Comparison of ENCODE assay signal across 8 cellular contexts in the genomic region with DNA sequence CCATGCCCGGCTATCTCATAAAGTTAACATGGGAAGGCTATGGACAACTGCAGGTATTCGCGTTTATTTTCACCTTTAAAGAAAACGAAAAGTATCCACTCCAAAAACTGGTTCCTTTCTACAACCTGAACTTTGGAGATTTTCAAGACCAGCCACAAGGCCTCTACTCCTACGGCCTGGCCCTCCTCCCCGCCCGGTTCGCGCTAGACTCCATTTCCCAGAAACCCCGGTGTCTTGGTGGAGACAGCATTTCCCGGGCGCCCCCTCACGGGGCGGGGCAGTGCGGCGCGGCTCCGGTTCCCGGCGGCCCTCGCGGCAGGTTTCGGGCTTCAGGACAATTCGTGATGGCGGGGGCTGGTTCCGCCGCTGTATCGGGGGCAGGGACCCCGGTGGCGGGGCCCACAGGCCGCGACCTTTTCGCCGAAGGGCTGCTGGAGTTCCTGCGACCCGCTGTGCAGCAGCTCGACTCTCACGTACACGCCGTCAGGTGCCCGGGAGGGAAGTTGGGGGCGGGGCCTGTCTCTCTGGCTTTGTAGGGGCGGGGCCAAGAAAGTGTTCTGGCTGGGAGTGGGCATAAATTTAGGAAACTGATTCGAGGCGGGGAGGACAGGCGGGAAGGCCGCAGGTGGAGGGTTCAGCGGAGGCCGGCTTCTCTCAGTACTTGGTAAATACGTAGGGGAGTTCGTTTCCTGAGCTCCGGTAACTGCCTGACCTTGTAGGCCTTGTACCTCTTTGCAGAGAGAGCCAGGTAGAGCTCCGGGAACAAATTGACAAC. TPM values are rescaled to one million over a fixed set of nuclear protein-coding genes. Genes with fewer than 3 reads are reported as not detected.
DNase-seq lines count a peak whose midpoint lies in the region; ATAC-seq and TF ChIP-seq lines count a peak whose summit lies in the region.

A gene with protein sequence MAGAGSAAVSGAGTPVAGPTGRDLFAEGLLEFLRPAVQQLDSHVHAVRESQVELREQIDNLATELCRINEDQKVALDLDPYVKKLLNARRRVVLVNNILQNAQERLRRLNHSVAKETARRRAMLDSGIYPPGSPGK (plus strand): TSS at position 304 of the 775 bp plus-strand sequence. CDS start 41 bp downstream, at position 345.

- POLR2A ChIA-PET in IMR-90 (lab: Charles Lee; ENCODE audit: unreplicated experiment) (no interaction called here), PC-3 (lab: Charles Lee; ENCODE audit: unreplicated experiment) (interaction anchor here (0.6 to 0.7 kb wide), 2 partner anchors 20 to 69 kb away, joined by 3 to 8 read pairs; partner anchors contain the start of gene INTS3)

- H3F3A ChIP-seq in PC-3 (ENCODE audit: low read length, unreplicated experiment), result peaks cover 15% of the 10 kb centered on the region

- H4K8ac ChIP-seq in IMR-90 (ENCODE audit: low read depth in 2 of 2, low read length in 2 of 2), result peak within 1 kb of the TSS; percentile 79 to 94

- CTCF ChIA-PET in IMR-90 (lab: Yijun Ruan, JAX), result interaction anchor here (0.7 to 1.5 kb wide), 3 partner anchors 25 to 126 kb away, joined by 3 to 4 read pairs (median 3); partner anchors contain the start of gene CHTOP
- CTCF ChIA-PET in PC-3 (lab: Charles Lee), result no interaction called here

- H2BK20ac ChIP-seq in IMR-90 (ENCODE audit: low read depth, low read length), result no peak within 1 kb of the TSS

- WGBS in IMR-90 (ENCODE audit: extremely low coverage in 2 of 2, insufficient read length in 1 of 2), 2 experiments, result 0% methylated on average over 22 of the region's 53 CpGs; no CpG with 5 or more reads in 1 of the 2 experiments

- peak within 1 kb of the TSS; percentile 94 for H3K4me3 ChIP-seq in IMR-90 (ENCODE audit: insufficient read depth, low read depth, low read length)
- peak within 1 kb of the TSS; percentile 89 for H3K4me3 ChIP-seq in PC-3 (ENCODE audit: low read length)
- peak within 1 kb of the TSS; percentile 79 for H3K4me3 ChIP-seq in epithelial cell of esophagus (ENCODE audit: low read length)

- H2AK5ac ChIP-seq in IMR-90 (ENCODE audit: low read depth, low read length), result peak within 1 kb of the TSS; percentile 75; the same call in 1 of the 2 replicates

- H3K4me1 ChIP-seq in IMR-90 (ENCODE audit: control insufficient read depth, insufficient read depth, low read length) (peaks cover 1% of the 10 kb centered on the region), PC-3 (ENCODE audit: insufficient read depth, low read length) (peaks cover 14% of the 10 kb centered on the region; the same call in 1 of the 2 replicates)

- peak within 1 kb of the TSS; percentile 73 for H2BK120ac ChIP-seq in IMR-90 (ENCODE audit: low read depth, low read length)

- H3K9me2 ChIP-seq in PC-3 (replicated peaks; ENCODE audit: low read length), result no peaks in the 10 kb centered on the region

- peak; percentile 78 for ATAC-seq in GM21528 (IDR thresholded peaks at IDR 0.05; ENCODE audit: low FRiP score, unreplicated experiment)
- ATAC-seq in IMR-90 (ENCODE audit: low read depth), result peak; percentile 99
- ATAC-seq in PC-3, result peak; percentile 93

- H4K5ac ChIP-seq in IMR-90 (ENCODE audit: low read depth, low read length), result peak within 1 kb of the TSS; percentile 92

- peak within 1 kb of the TSS; percentile 50 for H2AK9ac ChIP-seq in IMR-90 (replicated peaks; ENCODE audit: low read depth, low read length, poor library complexity)

- no peaks in the 10 kb centered on the region for H3K27me3 ChIP-seq in IMR-90 (ENCODE audit: control insufficient read depth, insufficient read depth, low read length)
- no peaks in the 10 kb centered on the region for H3K27me3 ChIP-seq in PC-3 (ENCODE audit: low read length)

- TSS peak; percentile 64 for BruUV-seq in IMR-90 (replicated peaks; lab: Mats Ljungman, UMichigan)
- BruUV-seq in PC-3 (replicated peaks; lab: Mats Ljungman, UMichigan), result TSS peak; percentile 75

- peak within 1 kb of the TSS; percentile 74 for H3K4ac ChIP-seq in IMR-90 (ENCODE audit: low read depth, low read length)

- in situ Hi-C loops in IMR-90 (cut with MboI; ENCODE audit: low sequenced_read_pairs), result no loop called here

- H3K9me3 ChIP-seq in IMR-90 (ENCODE audit: control insufficient read depth, insufficient read depth, low read length), result no peaks in the 10 kb centered on the region
- H3K9me3 ChIP-seq in PC-3 (ENCODE audit: low read length), result no peaks in the 10 kb centered on the region

- DNase-seq in DMS114 treated with DMSO at 0.1 percent for 48 hours (lab: John Stamatoyannopoulos, UW; ENCODE audit: unreplicated experiment), result peak; percentile 93
- peak; percentile 80 for DNase-seq in IMR-90
- DNase-seq in PC-3, result peak; percentile 92
- DNase-seq in activated T-cell treated with anti-CD3 and anti-CD28 coated beads for 4 hours, result peak; percentile 87
- DNase-seq in epithelial cell of esophagus (ENCODE audit: low read depth), result peak; percentile 85
- DNase-seq in mucosa of gallbladder (ENCODE audit: low spot score), result peak; percentile 90
- peak; percentile 72 to 82 for DNase-seq in stimulated activated CD8-positive, alpha-beta memory T cell treated with anti-CD3 and anti-CD28 coated beads, Interleukin-4, amount 100 ng/mL, for 4 hours (ENCODE audit: low read depth in 2 of 2, low spot score in 1 of 2)

- H3K56ac ChIP-seq in IMR-90 (ENCODE audit: extremely low read depth, insufficient read depth, low read length), result peak within 1 kb of the TSS; percentile 56

- TF ChIP-seq POLR2A in IMR-90 (IDR thresholded peaks at IDR 0.05; ENCODE audit: low read depth, low read length), result peak; percentile 42; the same call in 1 of the 2 replicates

- no peak for TF ChIP-seq RAD21 in IMR-90 (IDR thresholded peaks at IDR 0.05; ENCODE audit: low read length)

- peak; percentile 28; the same call in 1 of the 2 replicates for TF ChIP-seq CTCF in IMR-90 (conservative IDR thresholded peaks at IDR 0.05; ENCODE audit: low read depth, low read length)
- TF ChIP-seq CTCF in PC-3 (conservative IDR thresholded peaks at IDR 0.05; ENCODE audit: low read depth, low read length), result no peak; the same call in 1 of the 2 replicates
- TF ChIP-seq CTCF in epithelial cell of esophagus (IDR thresholded peaks at IDR 0.05; ENCODE audit: insufficient read depth, low read depth, low read length, missing control alignments), result peak; percentile 6

- H4K91ac ChIP-seq in IMR-90 (ENCODE audit: insufficient read depth, low read depth, low read length), result peak within 1 kb of the TSS; percentile 63; the same call in 1 of the 2 replicates

- H4K20me1 ChIP-seq in IMR-90 (ENCODE audit: insufficient read depth, low read length) (no peaks in the 10 kb centered on the region), PC-3 (ENCODE audit: low read length) (no peaks in the 10 kb centered on the region)

- H3K18ac ChIP-seq in IMR-90 (ENCODE audit: low read depth, low read length), result no peak within 1 kb of the TSS

- peak within 1 kb of the TSS; percentile 77 for H3K14ac ChIP-seq in IMR-90 (replicated peaks; ENCODE audit: low read depth, low read length)

- H2AFZ ChIP-seq in IMR-90 (replicated peaks; ENCODE audit: low read length, poor library complexity) (peak within 1 kb of the TSS; percentile 96), PC-3 (ENCODE audit: low read length) (peak within 1 kb of the TSS; percentile 91)

- H2BK5ac ChIP-seq in IMR-90 (ENCODE audit: low read depth, low read length, poor library complexity, severe bottlenecking), result peak within 1 kb of the TSS; percentile 89

- H3K36me3 ChIP-seq in IMR-90 (ENCODE audit: control insufficient read depth, insufficient read depth, low read length) (peaks cover 25% of the 10 kb centered on the region), PC-3 (ENCODE audit: low read depth, low read length) (peaks cover 28% of the 10 kb centered on the region)

- H3K4me2 ChIP-seq in IMR-90 (ENCODE audit: low read depth, low read length) (peak within 1 kb of the TSS; percentile 83), PC-3 (ENCODE audit: low read length) (peak within 1 kb of the TSS; percentile 96)

- H3K9ac ChIP-seq in IMR-90 (ENCODE audit: low read depth, low read length), result peak within 1 kb of the TSS; percentile 85
- peak within 1 kb of the TSS; percentile 90 for H3K9ac ChIP-seq in PC-3 (ENCODE audit: low read length)

- peak within 1 kb of the TSS; percentile 41 for H3K23ac ChIP-seq in IMR-90 (ENCODE audit: low read depth, low read length)

- H2BK15ac ChIP-seq in IMR-90 (ENCODE audit: low read depth, low read length), result no peak within 1 kb of the TSS

- peaks cover 13% of the 10 kb centered on the region for H3K79me2 ChIP-seq in PC-3 (ENCODE audit: low read length)

- intact Hi-C loops in IMR-90 (cut with micrococcal nuclease), result loop anchor here (2.0 kb wide), 1 partner anchor 86 kb away; no protein-coding TSS in a partner anchor
- intact Hi-C loops in PC-3 (cut with micrococcal nuclease), result loop anchor here (2.0 kb wide), 1 partner anchor 24 kb away; the partner anchor contains the start of gene CHTOP

- H3K27ac ChIP-seq in IMR-90 (ENCODE audit: insufficient read depth, low read length) (peak within 1 kb of the TSS; percentile 92), PC-3 (ENCODE audit: low read length) (peak within 1 kb of the TSS; percentile 62)

- no peaks in the 10 kb centered on the region; the same call in 1 of the 2 replicates for H3K9me1 ChIP-seq in IMR-90 (ENCODE audit: insufficient read depth, low read length)

- peaks cover 14 to 24% of the 10 kb centered on the region in 2 experiments; a peak in 3 of 4 replicates for H3K79me1 ChIP-seq in IMR-90 (ENCODE audit: low read depth in 1 of 2, low read length in 2 of 2)

- dilution Hi-C loops in IMR-90 (cut with HindIII; ENCODE audit: low sequenced_read_pairs, unreplicated experiment), result no loop called here

TF ChIP-seq in IMR-90, 13 proteins besides CTCF, POLR2A, EP300 and RAD21:
- TF ChIP-seq MAZ (IDR thresholded peaks at IDR 0.05; ENCODE audit: borderline replicate concordance, low read depth, low read length) (peak; percentile 90; the same call in 1 of the 2 replicates), MXI1 (IDR thresholded peaks at IDR 0.05; ENCODE audit: borderline replicate concordance, low read depth, low read length) (peak; percentile 34; the same call in 1 of the 2 replicates), BHLHE40 (IDR thresholded peaks at IDR 0.05; ENCODE audit: low read depth, low read length) (no peak)

RNA-seq across cellular contexts. Expression of the gene that starts here (rescaled TPM):
- total RNA-seq in IMR-90 (2012; rRNA removed) (37.2 and 40.9 TPM in 2 replicates), PC-3 (2014; rRNA removed) (46.4 and 82.0 TPM in 2 replicates), mucosa of gallbladder (38.8 TPM)
- 37.4 and 39.1 TPM in 2 replicates for polyA plus RNA-seq in IMR-90 (2012; rRNA removed)
- polyA plus RNA-seq in IMR-90 (2012; cell fraction: cytosol; rRNA removed), result 47.1 and 71.5 TPM in 2 replicates
- 16.6 and 34.9 TPM in 2 replicates for polyA plus RNA-seq in IMR-90 (2012; cell fraction: nucleus; rRNA removed; ENCODE audit: low replicate concordance)

Comparison
In these comparisons a context has a peak if more than half of its experiments do, and no peak if none do; other contexts are left out.
1. Peak in every context shown above with its lines: DNase-seq, ATAC-seq, H3K4me3 ChIP-seq and H3K27ac ChIP-seq.